ENCODE assay signal across 8 cellular contexts in the genomic region with DNA sequence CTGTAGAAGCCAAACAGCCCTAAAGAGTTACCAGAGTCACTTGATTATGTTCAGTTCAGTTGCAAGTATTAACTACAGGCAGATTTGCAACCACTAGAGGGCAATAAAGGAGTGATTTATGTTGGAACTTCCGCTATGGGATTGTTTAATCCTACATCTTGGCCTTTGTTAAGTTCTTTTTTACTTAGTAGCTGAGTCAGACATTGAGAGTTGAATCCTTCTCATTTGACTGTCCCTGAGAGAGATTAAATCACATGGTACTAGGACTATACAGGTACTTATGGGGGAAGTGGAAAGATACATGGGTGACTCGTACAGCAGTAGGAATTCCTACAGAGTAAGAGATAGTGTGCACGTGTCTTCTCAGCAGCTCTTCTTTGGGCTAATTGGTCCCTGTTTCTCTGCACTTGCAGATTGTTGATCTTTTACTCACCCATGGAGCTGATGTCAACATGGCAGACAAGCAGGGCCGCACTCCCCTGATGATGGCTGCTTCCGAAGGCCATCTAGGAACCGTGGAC. TPM values are rescaled to one million over a fixed set of nuclear protein-coding genes. Genes with fewer than 3 reads are reported as not detected.
DNase-seq lines count a peak whose midpoint lies in the region; ATAC-seq, FAIRE-seq and TF ChIP-seq lines count a peak whose summit lies in the region.

No MANE protein-coding gene starts in this region.

- H3K9me3 ChIP-seq in HEK293 (ENCODE audit: control insufficient read depth, insufficient read depth, low read depth, low read length), result no peaks in the 10 kb centered on the region
- no peaks in the 10 kb centered on the region for H3K9me3 ChIP-seq in mammary epithelial cell (replicated peaks; ENCODE audit: insufficient read depth, low read length)

- dilution Hi-C loops in mammary epithelial cell (cut with HindIII; ENCODE audit: low sequenced_read_pairs), result no loop called here

- ATAC-seq in GM19035 (IDR thresholded peaks at IDR 0.05; ENCODE audit: unreplicated experiment), result no peak

- no peaks in the 10 kb centered on the region for H4K20me1 ChIP-seq in mammary epithelial cell (ENCODE audit: insufficient read depth, low read length)

- no peak overlapping the region for H3K4me2 ChIP-seq in mammary epithelial cell (ENCODE audit: insufficient read depth, low read depth, low read length)

- no peaks in the 10 kb centered on the region for H3K79me2 ChIP-seq in mammary epithelial cell (ENCODE audit: insufficient read depth, low read length)

- WGBS in mammary epithelial cell (ENCODE audit: low coverage, missing lambda C conversion rate), result 71% methylated on average over 6 of the region's 6 CpGs

- BruUV-seq in mammary epithelial cell (replicated peaks; lab: Mats Ljungman, UMichigan), result no TSS peak

- POLR2A ChIA-PET in HEK293 (lab: Yijun Ruan, JAX), result no interaction called here

- intact Hi-C loops in mammary epithelial cell (cut with micrococcal nuclease), result loop anchor here (1.0 kb wide), 5 partner anchors 324 to 734 kb away; no protein-coding TSS in a partner anchor

- CTCF ChIA-PET in HEK293 (lab: Yijun Ruan, JAX), result interaction anchor here (0.6 to 4.4 kb wide), 33 partner anchors 9 to 984 kb away, joined by 3 to 48 read pairs (median 5); no protein-coding TSS in a partner anchor
- CTCF ChIA-PET in mammary epithelial cell (lab: Charles Lee; ENCODE audit: low non-redundant PET), result interaction anchor here (0.5 to 1.9 kb wide), 6 partner anchors 14 to 411 kb away, joined by 3 to 11 read pairs (median 4); no protein-coding TSS in a partner anchor

- in situ Hi-C loops in mammary epithelial cell (cut with MboI; ENCODE audit: low sequenced_read_pairs in 2 of 2), result loop anchor here in 1 of 2 donors (25.0 kb wide), 1 partner anchor 718 kb away; no protein-coding TSS in a partner anchor

- H3K36me3 ChIP-seq in HEK293 (ENCODE audit: control insufficient read depth in 2 of 2, insufficient read depth in 1 of 2, low read length in 2 of 2), result peaks cover 5 to 19% of the 10 kb centered on the region in 2 experiments; a peak in 2 of 3 replicates
- H3K36me3 ChIP-seq in mammary epithelial cell (ENCODE audit: insufficient read depth, low read length), result peaks cover 25% of the 10 kb centered on the region

- no peak for FAIRE-seq in urothelium cell line (lab: Jason Lieb, UNC)

- H3K27ac ChIP-seq in HEK293 (ENCODE audit: extremely low read depth, low read depth, low read length) (no peak overlapping the region), mammary epithelial cell (ENCODE audit: insufficient read depth, low read depth, low read length) (peak overlapping the region; percentile 55)

- TF ChIP-seq CTCF in HEK293 (tag by site-specific recombination; IDR thresholded peaks at IDR 0.05) (no peak), mammary epithelial cell (conservative IDR thresholded peaks at IDR 0.05 in 1 of 2, IDR thresholded peaks at IDR 0.05 in 1 of 2; ENCODE audit: extremely low read depth in 1 of 2, insufficient read depth in 1 of 2, low read depth in 1 of 2, low read length in 2 of 2) (peak; percentile 69 to 78)

- no peaks in the 10 kb centered on the region for H3K4me1 ChIP-seq in HEK293 (ENCODE audit: control insufficient read depth, insufficient read depth, low read length)
- H3K4me1 ChIP-seq in mammary epithelial cell (ENCODE audit: insufficient read depth, low read length), result peaks cover 7% of the 10 kb centered on the region

- H3K4me3 ChIP-seq in HEK293 (ENCODE audit: low read depth, low read length), result no peak overlapping the region
- no peak overlapping the region for H3K4me3 ChIP-seq in mammary epithelial cell (replicated peaks in 1 of 3; ENCODE audit: insufficient read depth in 1 of 3, low read depth in 2 of 3, low read length in 3 of 3)

- H3K9ac ChIP-seq in mammary epithelial cell (ENCODE audit: insufficient read depth, low read length), result no peak overlapping the region

- H3K27me3 ChIP-seq in mammary epithelial cell (ENCODE audit: insufficient read depth, low read length), result no peaks in the 10 kb centered on the region

- no peak overlapping the region for H2AFZ ChIP-seq in mammary epithelial cell (ENCODE audit: low read depth, low read length)

- DNase-seq in COR-L47 (lab: John Stamatoyannopoulos, UW) (peak; percentile 41), NCI-H748 treated with DMSO at 0.1 percent for 48 hours (lab: John Stamatoyannopoulos, UW) (peak; percentile 8), mammary epithelial cell (peak; percentile 82), left kidney (ENCODE audit: low read depth, low spot score) (peak; percentile 82), urothelium cell line (ENCODE audit: low spot score) (peak; percentile 52), T-helper 9 cell (no peak)

TF ChIP-seq in HEK293, 187 proteins besides CTCF, POLR2A, EP300 and RAD21 (continues in another document):
- TF ChIP-seq GLIS2 (tag by site-specific recombination; IDR thresholded peaks at IDR 0.05), result no peak
- TF ChIP-seq REPIN1 (tag by site-specific recombination; IDR thresholded peaks at IDR 0.05; ENCODE audit: low read depth), result no peak
- TF ChIP-seq BCL11B (tag by site-specific recombination; IDR thresholded peaks at IDR 0.05; ENCODE audit: low read depth), result no peak
- no peak for TF ChIP-seq KLF9 (tag by site-specific recombination; IDR thresholded peaks at IDR 0.05; ENCODE audit: low read depth)
- TF ChIP-seq, protein P1, sequence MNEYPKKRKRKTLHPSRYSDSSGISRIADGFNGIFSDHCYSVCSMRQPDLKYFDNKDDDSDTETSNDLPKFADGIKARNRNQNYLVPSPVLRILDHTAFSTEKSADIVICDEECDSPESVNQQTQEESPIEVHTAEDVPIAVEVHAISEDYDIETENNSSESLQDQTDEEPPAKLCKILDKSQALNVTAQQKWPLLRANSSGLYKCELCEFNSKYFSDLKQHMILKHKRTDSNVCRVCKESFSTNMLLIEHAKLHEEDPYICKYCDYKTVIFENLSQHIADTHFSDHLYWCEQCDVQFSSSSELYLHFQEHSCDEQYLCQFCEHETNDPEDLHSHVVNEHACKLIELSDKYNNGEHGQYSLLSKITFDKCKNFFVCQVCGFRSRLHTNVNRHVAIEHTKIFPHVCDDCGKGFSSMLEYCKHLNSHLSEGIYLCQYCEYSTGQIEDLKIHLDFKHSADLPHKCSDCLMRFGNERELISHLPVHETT (tag by site-specific recombination; IDR thresholded peaks at IDR 0.05), result no peak
- TF ChIP-seq, protein P2, sequence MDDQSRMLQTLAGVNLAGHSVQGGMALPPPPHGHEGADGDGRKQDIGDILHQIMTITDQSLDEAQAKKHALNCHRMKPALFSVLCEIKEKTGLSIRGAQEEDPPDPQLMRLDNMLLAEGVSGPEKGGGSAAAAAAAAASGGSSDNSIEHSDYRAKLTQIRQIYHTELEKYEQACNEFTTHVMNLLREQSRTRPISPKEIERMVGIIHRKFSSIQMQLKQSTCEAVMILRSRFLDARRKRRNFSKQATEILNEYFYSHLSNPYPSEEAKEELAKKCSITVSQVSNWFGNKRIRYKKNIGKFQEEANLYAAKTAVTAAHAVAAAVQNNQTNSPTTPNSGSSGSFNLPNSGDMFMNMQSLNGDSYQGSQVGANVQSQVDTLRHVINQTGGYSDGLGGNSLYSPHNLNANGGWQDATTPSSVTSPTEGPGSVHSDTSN (CRISPR knock-in tag; IDR thresholded peaks at IDR 0.05), result no peak
- no peak for TF ChIP-seq ZNF837 (tag by site-specific recombination; IDR thresholded peaks at IDR 0.05)
- no peak for TF ChIP-seq ZNF677 (tag by site-specific recombination; IDR thresholded peaks at IDR 0.05)
- no peak for TF ChIP-seq ZNF18 (tag by site-specific recombination; IDR thresholded peaks at IDR 0.05)
- TF ChIP-seq ZNF777 (tag by site-specific recombination; IDR thresholded peaks at IDR 0.05; ENCODE audit: borderline replicate concordance), result no peak
- TF ChIP-seq ZNF654 (tag by site-specific recombination; IDR thresholded peaks at IDR 0.05; ENCODE audit: low read depth), result peak; percentile 45
- no peak for TF ChIP-seq ZNF24 (tag by site-specific recombination; IDR thresholded peaks at IDR 0.05)
- no peak for TF ChIP-seq ZNF521 (tag by site-specific recombination; IDR thresholded peaks at IDR 0.05)
- TF ChIP-seq, protein P3, sequence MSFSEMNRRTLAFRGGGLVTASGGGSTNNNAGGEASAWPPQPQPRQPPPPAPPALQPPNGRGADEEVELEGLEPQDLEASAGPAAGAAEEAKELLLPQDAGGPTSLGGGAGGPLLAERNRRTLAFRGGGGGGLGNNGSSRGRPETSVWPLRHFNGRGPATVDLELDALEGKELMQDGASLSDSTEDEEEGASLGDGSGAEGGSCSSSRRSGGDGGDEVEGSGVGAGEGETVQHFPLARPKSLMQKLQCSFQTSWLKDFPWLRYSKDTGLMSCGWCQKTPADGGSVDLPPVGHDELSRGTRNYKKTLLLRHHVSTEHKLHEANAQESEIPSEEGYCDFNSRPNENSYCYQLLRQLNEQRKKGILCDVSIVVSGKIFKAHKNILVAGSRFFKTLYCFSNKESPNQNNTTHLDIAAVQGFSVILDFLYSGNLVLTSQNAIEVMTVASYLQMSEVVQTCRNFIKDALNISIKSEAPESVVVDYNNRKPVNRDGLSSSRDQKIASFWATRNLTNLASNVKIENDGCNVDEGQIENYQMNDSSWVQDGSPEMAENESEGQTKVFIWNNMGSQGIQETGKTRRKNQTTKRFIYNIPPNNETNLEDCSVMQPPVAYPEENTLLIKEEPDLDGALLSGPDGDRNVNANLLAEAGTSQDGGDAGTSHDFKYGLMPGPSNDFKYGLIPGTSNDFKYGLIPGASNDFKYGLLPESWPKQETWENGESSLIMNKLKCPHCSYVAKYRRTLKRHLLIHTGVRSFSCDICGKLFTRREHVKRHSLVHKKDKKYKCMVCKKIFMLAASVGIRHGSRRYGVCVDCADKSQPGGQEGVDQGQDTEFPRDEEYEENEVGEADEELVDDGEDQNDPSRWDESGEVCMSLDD (tag by site-specific recombination; IDR thresholded peaks at IDR 0.05), result no peak
- TF ChIP-seq ZNF544 (tag by site-specific recombination; IDR thresholded peaks at IDR 0.05), result no peak
- TF ChIP-seq ZNF223 (tag by site-specific recombination; IDR thresholded peaks at IDR 0.05), result no peak
- TF ChIP-seq ZNF433 (tag by site-specific recombination; IDR thresholded peaks at IDR 0.05; ENCODE audit: low read depth), result no peak

RNA-seq across cellular contexts. Expression of gene CYB561, which starts 40.3 kb away (rescaled TPM):
- total RNA-seq in mammary epithelial cell, result 10 to 100 TPM; 26.6 to 35.8 TPM
- 26.5 TPM for polyA plus RNA-seq in mammary epithelial cell
- 59.4 TPM for polyA minus RNA-seq in mammary epithelial cell
